In the genomic region with DNA sequence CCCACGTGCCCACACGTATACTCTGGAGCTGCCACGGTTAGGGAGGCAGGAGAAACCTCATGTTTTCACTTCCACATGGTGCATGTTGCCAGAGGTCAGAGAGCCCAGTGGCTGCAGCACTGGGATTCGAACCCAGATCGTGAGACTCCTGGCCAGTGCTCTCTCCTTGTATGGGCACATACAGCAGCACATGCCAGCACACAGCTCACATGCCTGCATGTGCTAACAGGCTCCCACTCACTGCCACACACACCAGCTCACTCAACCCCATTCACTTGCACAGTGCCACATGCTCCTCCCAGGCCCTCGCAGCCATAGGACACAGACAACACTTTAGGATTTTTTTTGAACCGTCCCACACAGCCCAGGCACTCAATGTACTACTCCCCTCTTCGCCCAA, we compare ENCODE assay signal across 10 cellular contexts. TPM values are rescaled to one million over a fixed set of nuclear protein-coding genes. Genes with fewer than 3 reads are reported as not detected.
DNase-seq lines count a peak whose midpoint lies in the region; ATAC-seq and TF ChIP-seq lines count a peak whose summit lies in the region.
"Had no signal": no experiment of that assay in that cellular context is flagged by ENCODE, and none has a peak within 500 bp of the region (broad histone marks: within the 10 kb centered on the region; RNA-seq: fewer than 3 reads in every experiment).

No MANE protein-coding gene starts in this region.

- H3K4ac ChIP-seq in H9 (ENCODE audit: low read depth, low read length): no peak overlapping the region

- TF ChIP-seq CTCF in H9 (conservative IDR thresholded peaks at IDR 0.05) (no peak), heart left ventricle (IDR thresholded peaks at IDR 0.05) (no peak)

- DNase-seq in H9 (no peak), SW480 (ENCODE audit: low spot score) (peak; percentile 42), heart left ventricle (peak in 2 of 5 donors; percentile 52 to 65), LoVo (ENCODE audit: low spot score) (no peak), DMS153 (lab: John Stamatoyannopoulos, UW) (no peak)
- DNase-seq in stimulated activated effector memory CD8-positive, alpha-beta T cell treated with anti-CD3 and anti-CD28 coated beads, Interleukin-12 subunit alpha, Interleukin-12 subunit beta, amount 100 ng/mL, for 72 hours (ENCODE audit: low spot score in 2 of 2): no peak
- DNase-seq: activated T-cell treated with anti-CD3 and anti-CD28 coated beads, Interleukin-2, amount 50 U/mL, for 4 hours had no signal

- H2BK15ac ChIP-seq in H9 (ENCODE audit: low read depth, low read length): no peak overlapping the region

- H3K9ac ChIP-seq in H9 (ENCODE audit: extremely low read depth, insufficient read length, low read length) (no peak overlapping the region), skeletal muscle satellite cell (ENCODE audit: low read depth, low read length) (peak overlapping the region; percentile 72)

- no peak overlapping the region for H3K18ac ChIP-seq in H9 (ENCODE audit: insufficient read length, low read depth, low read length)

- no peaks in the 10 kb centered on the region for H3K23me2 ChIP-seq in H9 (ENCODE audit: insufficient read length, low read depth, low read length, poor library complexity, severe bottlenecking)

- no peak overlapping the region for H2BK120ac ChIP-seq in H9 (ENCODE audit: low read depth, low read length, poor library complexity, severe bottlenecking)

- H3K9me3 ChIP-seq in H9 (ENCODE audit: control insufficient read depth, low read depth, low read length) (no peaks in the 10 kb centered on the region), heart left ventricle (no peaks in the 10 kb centered on the region), skeletal muscle satellite cell (replicated peaks; ENCODE audit: low read length) (no peaks in the 10 kb centered on the region)

- TF ChIP-seq POLR2A in heart left ventricle (IDR thresholded peaks at IDR 0.05): no peak

- no peak overlapping the region for H3K4me3 ChIP-seq in heart left ventricle
- no peak overlapping the region for H3K4me3 ChIP-seq in skeletal muscle satellite cell (ENCODE audit: low read length)

- no peak overlapping the region for H2BK20ac ChIP-seq in H9 (ENCODE audit: low read depth, low read length, poor library complexity, severe bottlenecking)

- peak overlapping the region; percentile 40 to 96 (median 80) for H3K27ac Mint-ChIP-seq in H9
- no peak overlapping the region for H3K27ac Mint-ChIP-seq in stimulated activated effector memory CD8-positive, alpha-beta T cell treated with anti-CD3 and anti-CD28 coated beads, Interleukin-12 subunit alpha, Interleukin-12 subunit beta, amount 100 ng/mL, for 72 hours
- H3K27ac Mint-ChIP-seq: IgD-negative memory B cell had no signal

- no peaks in the 10 kb centered on the region for H3K79me2 ChIP-seq in H9 (ENCODE audit: insufficient read depth, low read length)

- H3K23ac ChIP-seq in H9 (ENCODE audit: insufficient read length, low read depth, low read length): no peak overlapping the region

- H3K27me3 ChIP-seq in H9 (ENCODE audit: insufficient read depth, low read length) (no peaks in the 10 kb centered on the region), heart left ventricle (no peaks in the 10 kb centered on the region), skeletal muscle satellite cell (ENCODE audit: control insufficient read depth, insufficient read depth, low read length) (no peaks in the 10 kb centered on the region)

- peaks cover 40 to 50% of the 10 kb centered on the region in 2 experiments for H3K4me1 Mint-ChIP-seq in H9
- peaks cover 8% of the 10 kb centered on the region for H3K4me1 Mint-ChIP-seq in stimulated activated effector memory CD8-positive, alpha-beta T cell treated with anti-CD3 and anti-CD28 coated beads, Interleukin-12 subunit alpha, Interleukin-12 subunit beta, amount 100 ng/mL, for 72 hours

- no peak overlapping the region for H2BK12ac ChIP-seq in H9 (ENCODE audit: insufficient read length, low read depth, low read length)

- no peaks in the 10 kb centered on the region for H3K36me3 Mint-ChIP-seq in H9 (ENCODE audit: insufficient read depth in 1 of 3, low read depth in 3 of 3)
- H3K36me3 Mint-ChIP-seq in stimulated activated effector memory CD8-positive, alpha-beta T cell treated with anti-CD3 and anti-CD28 coated beads, Interleukin-12 subunit alpha, Interleukin-12 subunit beta, amount 100 ng/mL, for 72 hours: no peaks in the 10 kb centered on the region
- H3K36me3 Mint-ChIP-seq: IgD-negative memory B cell had no signal

- no peak overlapping the region for H2BK5ac ChIP-seq in H9 (ENCODE audit: insufficient read length, low read length)

- intact Hi-C loops in heart left ventricle (cut with DNase I): no loop called here

- H3T11ph ChIP-seq in H9 (ENCODE audit: low read length): no peak overlapping the region

- no peak overlapping the region for H3K14ac ChIP-seq in H9 (ENCODE audit: insufficient read depth, low read length)

- no peak overlapping the region for H2AK5ac ChIP-seq in H9 (ENCODE audit: insufficient read length, low read length)

- H3K4me2 ChIP-seq in H9 (ENCODE audit: insufficient read depth, insufficient read length, low read length) (no peak overlapping the region), skeletal muscle satellite cell (ENCODE audit: low read length) (peak overlapping the region; percentile 41)

- H4K5ac ChIP-seq in H9 (ENCODE audit: insufficient read length, low read depth, low read length): no peak overlapping the region

- H3K56ac ChIP-seq in H9 (ENCODE audit: insufficient read length, low read depth, low read length): no peak overlapping the region

- ATAC-seq in heart left ventricle (peak; percentile 3 to 24 (median 18)), GM21529 (IDR thresholded peaks at IDR 0.05; ENCODE audit: unreplicated experiment) (no peak)
- no peak for ATAC-seq in stimulated activated effector memory CD8-positive, alpha-beta T cell treated with anti-CD3 and anti-CD28 coated beads, Interleukin-12 subunit alpha, Interleukin-12 subunit beta, amount 100 ng/mL, for 72 hours
- ATAC-seq: activated T-cell treated with anti-CD3 and anti-CD28 coated beads, Interleukin-2, amount 50 U/mL, for 4 hours had no signal

- H3K4me1 ChIP-seq in H9 (ENCODE audit: insufficient read depth, low read length): no peaks in the 10 kb centered on the region; the same call in 1 of the 2 replicates
- peaks cover 16 to 91% (median 79%) of the 10 kb centered on the region in 12 donors for H3K4me1 ChIP-seq in heart left ventricle
- peaks cover 51% of the 10 kb centered on the region for H3K4me1 ChIP-seq in skeletal muscle satellite cell (ENCODE audit: control insufficient read depth, insufficient read depth, low read length)

- H4K8ac ChIP-seq in H9 (replicated peaks; ENCODE audit: insufficient read length, low read depth, low read length): no peak overlapping the region

- H3K27me3 Mint-ChIP-seq in H9 (ENCODE audit: low read depth): no peaks in the 10 kb centered on the region

- H3K9me3 Mint-ChIP-seq in H9: no peaks in the 10 kb centered on the region; a peak in 1 of 5 replicates
- no peaks in the 10 kb centered on the region for H3K9me3 Mint-ChIP-seq in stimulated activated effector memory CD8-positive, alpha-beta T cell treated with anti-CD3 and anti-CD28 coated beads, Interleukin-12 subunit alpha, Interleukin-12 subunit beta, amount 100 ng/mL, for 72 hours
- H3K9me3 Mint-ChIP-seq: activated T-cell treated with anti-CD3 and anti-CD28 coated beads, Interleukin-2, amount 50 U/mL, for 4 hours; IgD-negative memory B cell had no signal

- H4K91ac ChIP-seq in H9 (ENCODE audit: insufficient read length, low read depth, low read length): no peak overlapping the region

- H3K36me3 ChIP-seq in heart left ventricle (no peaks in the 10 kb centered on the region), skeletal muscle satellite cell (ENCODE audit: insufficient read depth, low read length) (peaks cover 4% of the 10 kb centered on the region)

- H3K79me1 ChIP-seq in H9 (ENCODE audit: insufficient read depth, low read depth, low read length, poor library complexity, severe bottlenecking): no peaks in the 10 kb centered on the region

- peak overlapping the region in 1 of 2 experiments; percentile 43; a peak in 1 of 5 replicates for H3K4me3 Mint-ChIP-seq in H9
- no peak overlapping the region for H3K4me3 Mint-ChIP-seq in stimulated activated effector memory CD8-positive, alpha-beta T cell treated with anti-CD3 and anti-CD28 coated beads, Interleukin-12 subunit alpha, Interleukin-12 subunit beta, amount 100 ng/mL, for 72 hours
- H3K4me3 Mint-ChIP-seq: activated T-cell treated with anti-CD3 and anti-CD28 coated beads, Interleukin-2, amount 50 U/mL, for 4 hours; IgD-negative memory B cell had no signal

- WGBS in H9 (ENCODE audit: extremely low coverage, insufficient read length, low lambda C conversion rate): no CpG with 5 or more reads among the region's 8 CpGs
- WGBS in heart left ventricle, 4 donors: 45 to 47% (median 46%) methylated on average over 5 to 8 of the region's 8 CpGs

- no peaks in the 10 kb centered on the region for H4K20me1 ChIP-seq in H9 (ENCODE audit: control insufficient read depth, insufficient read depth, insufficient read length)

- no peak overlapping the region for H2AFZ ChIP-seq in H9 (ENCODE audit: low read length)

- H3K27ac ChIP-seq in H9 (ENCODE audit: insufficient read length, low read depth, low read length): no peak overlapping the region
- H3K27ac ChIP-seq in heart left ventricle: peak overlapping the region; percentile 76 to 99 (median 93)

RNA-seq across cellular contexts. Expression of gene MRPS23, which starts 49.5 kb away (rescaled TPM):
- total RNA-seq in H9 (2021) (62.0 and 65.9 TPM in 2 replicates), heart left ventricle (10 to 100 TPM; 44.6 to 99.3 (median 71.8) TPM)
- polyA plus RNA-seq in heart left ventricle: 100 to 1,000 TPM in 1 of 2 donors, 10 to 100 TPM in 1; 23.9 to 207 TPM
- total RNA-seq in skeletal muscle satellite cell (2012; rRNA removed): 17.7 and 19.0 TPM in 2 replicates

RNA-seq across cellular contexts. Expression of gene CUEDC1, which starts 55.8 kb away (rescaled TPM):
- total RNA-seq in H9 (2021) (6.5 and 7.3 TPM in 2 replicates), heart left ventricle (10 to 100 TPM; 37.6 to 68.5 (median 42.8) TPM)
- 10 to 100 TPM; 29.6 to 39.9 TPM for polyA plus RNA-seq in heart left ventricle
- 9.4 and 15.7 TPM in 2 replicates for total RNA-seq in skeletal muscle satellite cell (2012; rRNA removed)
- polyA plus RNA-seq: IgD-negative memory B cell had no signal

Comparison
In these comparisons a context has a peak if more than half of its experiments do, and no peak if none do; other contexts are left out.
1. ATAC-seq: peak in heart left ventricle (4 of 4); none in stimulated activated effector memory CD8-positive, alpha-beta T cell treated with anti-CD3 and anti-CD28 coated beads, Interleukin-12 subunit alpha, Interleukin-12 subunit beta, amount 100 ng/mL, for 72 hours (single experiment) and GM21529 (single experiment).